18 cellular contexts compared by ENCODE assay signal in genomic region chr15:63373866-63374548, GRCh38. TPM values are rescaled to one million over a fixed set of nuclear protein-coding genes. Genes with fewer than 3 reads are reported as not detected.
A peak's percentile ranks its signal among the peaks of the same experiment; 100 is the strongest.
DNase-seq lines count a peak whose midpoint lies in the region; ATAC-seq, FAIRE-seq and TF ChIP-seq lines count a peak whose summit lies in the region.
"Had no signal": no experiment of that assay in that cellular context is flagged by ENCODE, and none has a peak within 500 bp of the region (broad histone marks: within the 10 kb centered on the region; RNA-seq: fewer than 3 reads in every experiment).

No MANE protein-coding gene starts in this region.

- peaks cover 7% of the 10 kb centered on the region for H3K27me3 Mint-ChIP-seq in astrocyte (ENCODE audit: low read depth, unreplicated experiment)

- 87 to 93% (median 91%) methylated on average over 9 of the region's 9 CpGs for WGBS in stomach, 5 donors

- FAIRE-seq in astrocyte (lab: Jason Lieb, UNC) = no peak
- no peak for FAIRE-seq in kidney (lab: Jason Lieb, UNC)
- FAIRE-seq: frontal cortex had no signal

- H4K20me1 ChIP-seq in astrocyte (ENCODE audit: insufficient read depth, low read length) (no peaks in the 10 kb centered on the region), PC-3 (ENCODE audit: low read length) (no peaks in the 10 kb centered on the region)

- DNase-seq in RWPE1 (ENCODE audit: low spot score) (no peak), astrocyte (ENCODE audit: low read depth) (no peak), kidney (no peak), stomach (no peak), left colon (no peak), PC-3 (no peak)
- no peak for DNase-seq in stimulated activated CD4-positive, alpha-beta T cell treated with anti-CD3 and anti-CD28 coated beads, Interleukin-4, amount 100 ng/mL, for 1 hour
- DNase-seq: activated CD4-positive, alpha-beta T cell treated with anti-CD3 and anti-CD28 coated beads, Interleukin-2, amount 50 U/mL, for 4 hours; BE2C; Caco-2; NCI-H1048; NCI-H2081; trophoblast cell had no signal

- peaks cover 2% of the 10 kb centered on the region for H3K36me3 Mint-ChIP-seq in astrocyte (ENCODE audit: low read depth, unreplicated experiment)
- H3K36me3 Mint-ChIP-seq: activated naive CD8-positive, alpha-beta T cell; neural progenitor cell had no signal

- no peak overlapping the region for H3K4me3 Mint-ChIP-seq in astrocyte (ENCODE audit: unreplicated experiment)
- H3K4me3 Mint-ChIP-seq: activated naive CD8-positive, alpha-beta T cell; neural progenitor cell had no signal

- TF ChIP-seq CTCF in RWPE1 (conservative IDR thresholded peaks at IDR 0.05; ENCODE audit: low read depth) (no peak), astrocyte (IDR thresholded peaks at IDR 0.05; ENCODE audit: insufficient read depth, low read depth, low read length) (no peak), kidney (IDR thresholded peaks at IDR 0.05; ENCODE audit: borderline replicate concordance, extremely low read depth, insufficient read depth) (no peak), stomach (IDR thresholded peaks at IDR 0.05) (no peak), PC-3 (conservative IDR thresholded peaks at IDR 0.05; ENCODE audit: low read depth, low read length) (no peak)

- H3K9ac ChIP-seq in astrocyte (ENCODE audit: low read length) (peak overlapping the region; percentile 17), kidney (ENCODE audit: low read length in 2 of 2) (peak overlapping the region in 1 of 2 donors; percentile 10), PC-3 (ENCODE audit: low read length) (no peak overlapping the region)
- H3K9ac ChIP-seq: KMS-11, neural progenitor cell had no signal

- H3F3A ChIP-seq in PC-3 (ENCODE audit: low read length, unreplicated experiment) = no peaks in the 10 kb centered on the region

- no peak for ATAC-seq in left colon
- no peak for ATAC-seq in PC-3

- no peaks in the 10 kb centered on the region for H3K9me2 ChIP-seq in PC-3 (replicated peaks; ENCODE audit: low read length)

- H3K9me3 ChIP-seq in astrocyte (ENCODE audit: insufficient read depth, low read depth, low read length) = no peaks in the 10 kb centered on the region
- no peaks in the 10 kb centered on the region for H3K9me3 ChIP-seq in kidney (ENCODE audit: control insufficient read depth in 1 of 2, low read length in 2 of 2)
- no peaks in the 10 kb centered on the region for H3K9me3 ChIP-seq in stomach
- no peaks in the 10 kb centered on the region for H3K9me3 ChIP-seq in PC-3 (ENCODE audit: low read length)
- H3K9me3 ChIP-seq: BE2C, Caco-2 had no signal

- TF ChIP-seq EP300 in stomach (IDR thresholded peaks at IDR 0.05) = no peak

- CTCF ChIA-PET in RWPE1 (lab: Yijun Ruan, JAX) (no interaction called here), PC-3 (lab: Charles Lee) (no interaction called here)

- H3K4me3 ChIP-seq in astrocyte (ENCODE audit: insufficient read depth, low read depth, low read length) (no peak overlapping the region), kidney (ENCODE audit: low read length in 2 of 2) (peak overlapping the region in 1 of 2 donors; percentile 5), stomach (no peak overlapping the region), PC-3 (ENCODE audit: low read length) (no peak overlapping the region)
- H3K4me3 ChIP-seq: neural progenitor cell had no signal

- intact Hi-C loops in kidney (cut with DNase I) = no loop called here
- intact Hi-C loops in stomach (cut with DNase I; ENCODE audit: low total_unique reads) = no loop called here
- intact Hi-C loops in left colon (cut with DNase I, micrococcal nuclease) = no loop called here
- intact Hi-C loops in PC-3 (cut with micrococcal nuclease) = no loop called here

- H3K4me2 ChIP-seq in astrocyte (ENCODE audit: low read length) = peak overlapping the region; percentile 73
- H3K4me2 ChIP-seq in PC-3 (ENCODE audit: low read length) = no peak overlapping the region; the same call in 1 of the 2 replicates
- H3K4me2 ChIP-seq: KMS-11, neural progenitor cell had no signal

- no TSS peak for BruUV-seq in PC-3 (replicated peaks; lab: Mats Ljungman, UMichigan)

- H3K79me2 ChIP-seq in astrocyte (ENCODE audit: insufficient read depth, low read length) = peaks cover 19% of the 10 kb centered on the region
- peaks cover 13% of the 10 kb centered on the region; the same call in 1 of the 2 replicates for H3K79me2 ChIP-seq in PC-3 (ENCODE audit: low read length)

- no peak overlapping the region for H3K27ac Mint-ChIP-seq in astrocyte (ENCODE audit: unreplicated experiment)
- H3K27ac Mint-ChIP-seq: activated naive CD8-positive, alpha-beta T cell; neural progenitor cell had no signal

- H3K27me3 ChIP-seq in astrocyte (ENCODE audit: insufficient read depth, low read length) (no peaks in the 10 kb centered on the region), stomach (peaks cover 0 to 18% (median 0%) of the 10 kb centered on the region in 3 donors), PC-3 (ENCODE audit: low read length) (no peaks in the 10 kb centered on the region)
- H3K27me3 ChIP-seq: brain microvascular endothelial cell, neural progenitor cell had no signal

- no peaks in the 10 kb centered on the region for H3K9me3 Mint-ChIP-seq in astrocyte (ENCODE audit: unreplicated experiment)
- H3K9me3 Mint-ChIP-seq: neural progenitor cell had no signal

- H3K4me1 Mint-ChIP-seq in astrocyte (ENCODE audit: low read depth, unreplicated experiment) = peaks cover 25% of the 10 kb centered on the region

- H3K27ac ChIP-seq in RWPE1 (peak overlapping the region; percentile 90), astrocyte (ENCODE audit: low read depth, low read length) (peak overlapping the region; percentile 63), kidney (ENCODE audit: low read depth in 2 of 2, low read length in 2 of 2) (peak overlapping the region; percentile 72 to 74), stomach (peak overlapping the region in 4 of 5 donors; percentile 48 to 63 (median 52)), PC-3 (ENCODE audit: low read length) (no peak overlapping the region; the same call in 1 of the 2 replicates)
- H3K27ac ChIP-seq: KMS-11, neural progenitor cell had no signal

- H3K4me1 ChIP-seq in astrocyte (ENCODE audit: insufficient read depth, low read length) (peaks cover 47% of the 10 kb centered on the region), kidney (ENCODE audit: control insufficient read depth in 1 of 2, insufficient read depth in 1 of 2, low read depth in 1 of 2, low read length in 2 of 2) (peaks cover 37 to 44% of the 10 kb centered on the region in 2 donors), stomach (peaks cover 28 to 44% (median 34%) of the 10 kb centered on the region in 4 donors), PC-3 (ENCODE audit: insufficient read depth, low read length) (peaks cover 42% of the 10 kb centered on the region)
- H3K4me1 ChIP-seq: BE2C, Caco-2, neural progenitor cell had no signal

- H2AFZ ChIP-seq in astrocyte (ENCODE audit: low read depth, low read length) = no peak overlapping the region
- H2AFZ ChIP-seq in PC-3 (ENCODE audit: low read length) = no peak overlapping the region
- H2AFZ ChIP-seq: neural progenitor cell had no signal

- POLR2A ChIA-PET in RWPE1 (lab: Yijun Ruan, JAX; ENCODE audit: low non-redundant PET) (no interaction called here), PC-3 (lab: Charles Lee; ENCODE audit: unreplicated experiment) (no interaction called here)

- no peaks in the 10 kb centered on the region for H3K36me3 ChIP-seq in astrocyte (ENCODE audit: insufficient read depth, low read length)
- peaks cover 0 to 23% of the 10 kb centered on the region in 2 donors for H3K36me3 ChIP-seq in kidney (ENCODE audit: control insufficient read depth in 1 of 2, insufficient read depth in 2 of 2, low read length in 2 of 2)
- no peaks in the 10 kb centered on the region for H3K36me3 ChIP-seq in stomach
- no peaks in the 10 kb centered on the region for H3K36me3 ChIP-seq in PC-3 (ENCODE audit: low read depth, low read length)
- H3K36me3 ChIP-seq: BE2C, brain microvascular endothelial cell, neural progenitor cell had no signal

- TF ChIP-seq POLR2A in stomach (IDR thresholded peaks at IDR 0.05) = no peak

RNA-seq across cellular contexts. Expression of gene CA12, which starts 7.6 kb away (rescaled TPM):
- total RNA-seq in astrocyte = 0.54 and 0.70 TPM in 2 replicates
- total RNA-seq in kidney = 237 TPM
- 242 TPM for polyA plus RNA-seq in kidney (ENCODE audit: insufficient read depth, low read depth, low replicate concordance)
- 10 to 100 TPM in 3 of 5 donors, 1 to 10 TPM in 2; 1.8 to 58.8 (median 12.5) TPM for total RNA-seq in stomach
- polyA plus RNA-seq in stomach = 10 to 100 TPM in 1 of 3 donors, 1 to 10 TPM in 1, under 1 TPM in 1; 0.46 to 22.8 (median 2.9) TPM
- 100 to 1,000 TPM; 255 to 397 TPM for total RNA-seq in left colon
- total RNA-seq in PC-3 (2014; rRNA removed) = 19.8 and 25.3 TPM in 2 replicates
